19 cellular contexts compared by ENCODE assay signal in the genomic region with DNA sequence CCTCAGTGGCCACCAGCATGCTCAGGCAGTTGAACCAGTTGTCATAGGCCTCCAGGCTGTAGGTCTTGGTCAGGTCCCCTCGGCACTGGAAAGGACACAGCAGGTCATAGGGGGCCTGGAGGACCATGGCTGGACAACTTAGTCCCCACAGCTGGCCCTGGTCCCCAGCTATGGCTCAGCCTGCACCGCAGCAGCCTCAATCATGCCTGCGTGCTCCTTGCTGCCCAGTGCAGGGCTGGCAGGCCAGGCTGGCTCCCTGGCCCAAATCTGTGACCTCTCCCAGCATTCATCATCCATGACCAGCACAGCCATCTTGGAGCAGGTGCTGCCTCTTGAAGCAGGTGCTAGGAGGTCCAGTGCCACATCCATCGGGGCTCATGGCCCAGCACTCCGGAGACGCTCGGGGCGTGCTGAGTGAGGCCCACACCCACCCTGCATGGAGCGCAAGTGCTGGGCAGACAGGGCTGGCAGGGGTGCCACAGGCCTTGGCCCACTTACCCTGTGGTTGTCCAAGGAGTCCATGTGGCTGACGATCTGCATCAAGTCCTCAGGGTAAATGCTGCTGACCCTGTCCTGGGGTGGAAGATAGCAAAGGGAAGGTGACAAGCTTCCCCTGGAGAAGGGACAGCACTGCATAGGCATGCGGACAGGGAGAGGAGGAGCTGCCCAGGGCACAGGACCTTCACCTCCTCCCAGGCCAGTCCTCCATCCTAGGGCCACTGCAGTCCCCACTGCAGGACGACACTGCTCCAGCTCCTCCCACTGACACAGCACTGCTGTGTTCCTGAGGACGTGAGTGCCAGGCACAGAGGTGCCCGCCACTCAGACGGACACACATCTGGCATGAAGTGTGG.
DNase-seq lines count a peak whose midpoint lies in the region; ATAC-seq, FAIRE-seq and TF ChIP-seq lines count a peak whose summit lies in the region.
"Had no signal": no experiment of that assay in that cellular context is flagged by ENCODE, and none has a peak within 500 bp of the region (broad histone marks: within the 10 kb centered on the region; RNA-seq: fewer than 3 reads in every experiment).

No MANE protein-coding gene starts in this region.

- ATAC-seq in GM21529 (IDR thresholded peaks at IDR 0.05; ENCODE audit: unreplicated experiment), result no peak
- ATAC-seq: stimulated activated memory B cell treated with anti-CD40 and anti-IgM and Interleukin-4, amounts not matched to agents 10 μg/mL and 1 μg/mL and 100 μg/mL, for 72 hours; WTC11 had no signal

- DNase-seq in 8988T (peak; percentile 8), D721Med (ENCODE audit: insufficient read length, low spot score) (peak; percentile 12), chondrocyte (ENCODE audit: low spot score) (peak; percentile 79), posterior cingulate gyrus (peak in 6 of 10 donors; percentile 6 to 85 (median 40)), HEK293T (ENCODE audit: extremely low spot score) (no peak), NOMO-1 (lab: John Stamatoyannopoulos, UW; ENCODE audit: unreplicated experiment in 2 of 2) (no peak)
- DNase-seq: activated gamma-delta T cell treated with Interleukin-2 at 50 U/mL for 16 hours; anterior cingulate cortex; effector memory CD4-positive, alpha-beta T cell; HCEC 1CT; NCI-H2029; NCI-H510A; SIG-M5 had no signal

- POLR2A ChIA-PET in HEK293T (lab: Yijun Ruan, JAX), result no interaction called here

- intact Hi-C loops in posterior cingulate gyrus (cut with DNase I), result loop anchor here (10.0 kb wide), 1 partner anchor 145 kb away; no protein-coding TSS in a partner anchor

- H3K9me3 Mint-ChIP-seq in chondrocyte (ENCODE audit: low read depth), result no peaks in the 10 kb centered on the region
- H3K9me3 Mint-ChIP-seq: mesothelial cell of epicardium; stimulated activated memory B cell treated with anti-CD40 and anti-IgM and Interleukin-4, amounts not matched to agents 10 μg/mL and 1 μg/mL and 100 μg/mL, for 72 hours; T-helper 1 cell treated with Interleukin-12 subunit alpha and Interleukin-12 subunit beta and Interleukin-4 antibody, amounts not matched to agents 30 μg/mL and 1 μg/mL, for 36 hours; WTC11 had no signal

- no peaks in the 10 kb centered on the region for H3K36me3 Mint-ChIP-seq in chondrocyte (ENCODE audit: low read depth)
- H3K36me3 Mint-ChIP-seq: mesothelial cell of epicardium; stimulated activated memory B cell treated with anti-CD40 and anti-IgM and Interleukin-4, amounts not matched to agents 10 μg/mL and 1 μg/mL and 100 μg/mL, for 72 hours had no signal

- TF ChIP-seq CTCF in D721Med (IDR thresholded peaks at IDR 0.05; ENCODE audit: insufficient read depth, missing control alignments) (no peak), chondrocyte (IDR thresholded peaks at IDR 0.05) (no peak)

- CTCF ChIA-PET in HEK293T (lab: Yijun Ruan, JAX), result no interaction called here

- peaks cover 4% of the 10 kb centered on the region for H3K4me1 Mint-ChIP-seq in chondrocyte (ENCODE audit: low read depth)
- H3K4me1 Mint-ChIP-seq: mesothelial cell of epicardium had no signal

- FAIRE-seq in D721Med (lab: Jason Lieb, UNC), result no peak
- FAIRE-seq: keratinocyte had no signal

- H3K4me3 Mint-ChIP-seq in chondrocyte (ENCODE audit: unreplicated experiment), result no peak overlapping the region
- H3K4me3 Mint-ChIP-seq: mesothelial cell of epicardium; stimulated activated memory B cell treated with anti-CD40 and anti-IgM and Interleukin-4, amounts not matched to agents 10 μg/mL and 1 μg/mL and 100 μg/mL, for 72 hours; T-helper 1 cell treated with Interleukin-12 subunit alpha and Interleukin-12 subunit beta and Interleukin-4 antibody, amounts not matched to agents 30 μg/mL and 1 μg/mL, for 36 hours; WTC11 had no signal

- H3K27ac Mint-ChIP-seq in chondrocyte (ENCODE audit: unreplicated experiment), result no peak overlapping the region
- H3K27ac Mint-ChIP-seq: mesothelial cell of epicardium; stimulated activated memory B cell treated with anti-CD40 and anti-IgM and Interleukin-4, amounts not matched to agents 10 μg/mL and 1 μg/mL and 100 μg/mL, for 72 hours; T-helper 1 cell treated with Interleukin-12 subunit alpha and Interleukin-12 subunit beta and Interleukin-4 antibody, amounts not matched to agents 30 μg/mL and 1 μg/mL, for 36 hours; WTC11 had no signal

- no peaks in the 10 kb centered on the region for H3K27me3 Mint-ChIP-seq in chondrocyte (ENCODE audit: low read depth)
- H3K27me3 Mint-ChIP-seq: stimulated activated memory B cell treated with anti-CD40 and anti-IgM and Interleukin-4, amounts not matched to agents 10 μg/mL and 1 μg/mL and 100 μg/mL, for 72 hours had no signal

TF ChIP-seq in HEK293T, 16 proteins besides CTCF, POLR2A, EP300 and RAD21:
- TF ChIP-seq ZNF384 (IDR thresholded peaks at IDR 0.05) (no peak), ARNT (IDR thresholded peaks at IDR 0.05) (no peak)

Comparison
In these comparisons a context has a peak if more than half of its experiments do, and no peak if none do; other contexts are left out.
1. DNase-seq: peak in 8988T (single experiment), D721Med (single experiment), chondrocyte (single experiment) and posterior cingulate gyrus (6 of 10); none in HEK293T (single experiment) and NOMO-1 (0 of 2).